Comparison of ENCODE assay signal across 1 cellular context in the genomic region with DNA sequence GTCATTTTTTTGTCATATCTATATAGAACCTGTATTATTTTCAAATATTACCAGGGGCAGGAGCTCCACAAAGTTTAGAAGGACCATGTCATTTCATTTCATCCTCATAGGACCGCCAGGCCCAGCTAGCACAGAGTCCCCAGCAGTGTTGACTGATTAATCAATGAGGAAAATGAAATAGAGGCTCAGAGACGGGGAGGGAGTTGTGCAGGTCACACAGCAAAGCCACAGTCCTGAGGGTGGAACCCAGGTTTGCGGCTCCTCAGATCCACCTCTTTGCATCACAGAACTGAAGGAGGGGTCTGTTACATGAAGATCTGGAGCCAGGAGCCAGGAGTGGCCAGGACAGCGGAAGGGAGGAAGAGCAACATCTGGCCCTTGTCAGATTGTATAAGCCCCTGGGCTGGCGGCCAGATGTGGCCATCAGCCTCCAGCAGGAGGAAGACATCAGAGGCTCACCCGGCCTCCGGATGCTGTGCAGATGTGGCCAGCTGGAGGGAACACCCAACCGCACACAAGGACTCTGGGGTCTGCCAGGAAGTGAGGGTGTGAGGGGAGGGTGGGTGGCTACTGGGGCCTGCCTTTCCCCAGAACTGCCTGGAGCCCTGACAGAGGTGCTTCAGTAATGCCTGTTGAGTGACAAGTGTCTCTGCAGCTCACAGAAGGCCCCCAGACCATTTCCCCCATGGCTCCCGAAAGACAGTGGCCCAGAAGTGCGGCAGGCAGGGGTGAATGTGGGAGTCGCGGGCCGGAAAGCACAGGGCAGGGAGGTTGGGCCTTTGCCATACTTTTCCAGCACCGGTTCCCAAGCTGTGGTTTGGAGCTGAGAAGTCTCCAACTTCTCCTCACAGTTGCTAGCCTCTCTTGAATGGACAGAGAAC.
TF ChIP-seq lines count a peak whose summit lies in the region.

No MANE protein-coding gene starts in this region.

TF ChIP-seq in SK-N-SH, 30 proteins besides CTCF, POLR2A, EP300 and RAD21 (continued from another document):
- TF ChIP-seq, protein P1, sequence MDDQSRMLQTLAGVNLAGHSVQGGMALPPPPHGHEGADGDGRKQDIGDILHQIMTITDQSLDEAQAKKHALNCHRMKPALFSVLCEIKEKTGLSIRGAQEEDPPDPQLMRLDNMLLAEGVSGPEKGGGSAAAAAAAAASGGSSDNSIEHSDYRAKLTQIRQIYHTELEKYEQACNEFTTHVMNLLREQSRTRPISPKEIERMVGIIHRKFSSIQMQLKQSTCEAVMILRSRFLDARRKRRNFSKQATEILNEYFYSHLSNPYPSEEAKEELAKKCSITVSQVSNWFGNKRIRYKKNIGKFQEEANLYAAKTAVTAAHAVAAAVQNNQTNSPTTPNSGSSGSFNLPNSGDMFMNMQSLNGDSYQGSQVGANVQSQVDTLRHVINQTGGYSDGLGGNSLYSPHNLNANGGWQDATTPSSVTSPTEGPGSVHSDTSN (IDR thresholded peaks at IDR 0.05): no peak
- TF ChIP-seq FOXJ3 (CRISPR knock-in tag; IDR thresholded peaks at IDR 0.05): no peak
TF ChIP-seq in SK-N-SH: peak in this region for 1.
